In genomic region chr2:235508371-235509160, GRCh38 we compare ENCODE assay signal across 25 cellular contexts. TPM values are rescaled to one million over a fixed set of nuclear protein-coding genes. Genes with fewer than 3 reads are reported as not detected.
"Had no signal": no experiment of that assay in that cellular context is flagged by ENCODE, and none has a peak within 500 bp of the region (broad histone marks: within the 10 kb centered on the region; RNA-seq: fewer than 3 reads in every experiment).

No MANE protein-coding gene starts in this region.

- H3K36me3 ChIP-seq: breast epithelium, esophagus muscularis mucosa, upper lobe of right lung had no signal

- DNase-seq: activated B cell treated with CpG ODN at 0.5 μM for 24 hours; activated CD4-positive, alpha-beta memory T cell treated with anti-CD3 and anti-CD28 coated beads for 36 hours; activated CD4-positive, alpha-beta T cell treated with anti-CD3 and anti-CD28 coated beads for 36 hours; activated effector memory CD4-positive, alpha-beta T cell treated with Interleukin-2 at 50 U/mL for 16 hours; activated naive CD4-positive, alpha-beta T cell treated with anti-CD3 and anti-CD28 coated beads for 36 hours; activated naive CD8-positive, alpha-beta T cell treated with anti-CD3 and anti-CD28 coated beads, Interleukin-2, amount 10 ng/mL, durations not matched to agents 7 days and 5 days; activated T-cell treated with anti-CD3 and anti-CD28 coated beads, Interleukin-2, amount 50 U/mL, for 72 hours; amniotic stem cell; effector memory CD8-positive, alpha-beta T cell; glutamatergic neuron; hippocampal formation; kidney glomerular epithelial cell; naive thymus-derived CD4-positive, alpha-beta T cell; occipital lobe; stimulated activated CD4-positive, alpha-beta T cell treated with anti-CD3 and anti-CD28 coated beads, Interleukin-15, amount 100 ng/mL, for 24 hours; stimulated activated CD4-positive, alpha-beta T cell treated with anti-CD3 and anti-CD28 coated beads, Interleukin-2, amount 100 ng/mL, for 48 hours; stimulated activated CD8-positive, alpha-beta memory T cell treated with anti-CD3 and anti-CD28 coated beads, Interleukin-4, amount 100 ng/mL, for 48 hours; stimulated activated naive B cell treated with anti-CD40 and anti-IgM and Interleukin-4, amounts not matched to agents 10 μg/mL and 1 μg/mL and 100 μg/mL, for 72 hours; T1000; testis; upper lobe of right lung had no signal

- H3K27me3 ChIP-seq: breast epithelium, dorsolateral prefrontal cortex, esophagus muscularis mucosa, testis, upper lobe of right lung had no signal

- H3K27ac ChIP-seq: breast epithelium, dorsolateral prefrontal cortex, esophagus muscularis mucosa, testis, upper lobe of right lung had no signal

- H3K4me1 ChIP-seq: breast epithelium had no signal

- H3K9me3 ChIP-seq: breast epithelium, esophagus muscularis mucosa, testis, upper lobe of right lung had no signal

- H3K4me3 ChIP-seq: breast epithelium, dorsolateral prefrontal cortex, esophagus muscularis mucosa, smooth muscle cell, testis, upper lobe of right lung had no signal

RNA-seq across cellular contexts. Expression of gene AGAP1, which starts 14.7 kb away (rescaled TPM):
- total RNA-seq: activated B cell treated with CpG ODN at 0.5 μM for 24 hours had no signal
